29 cellular contexts compared by ENCODE assay signal in genomic region chr2:122864728-122865127, GRCh38.
DNase-seq lines count a peak whose midpoint lies in the region; ATAC-seq, FAIRE-seq and TF ChIP-seq lines count a peak whose summit lies in the region.
"Had no signal": no experiment of that assay in that cellular context is flagged by ENCODE, and none has a peak within 500 bp of the region (broad histone marks: within the 10 kb centered on the region; RNA-seq: fewer than 3 reads in every experiment).

No MANE protein-coding gene starts in this region.

- CTCF ChIA-PET in GM12878 (lab: Yijun Ruan, JAX), result interaction anchor here (0.6 kb wide), 1 partner anchor 118 kb away, joined by 3 read pairs; no protein-coding TSS in a partner anchor

- RAD21 ChIA-PET in GM12878 (lab: Charles Lee; ENCODE audit: unreplicated experiment), result interaction anchor here (1.7 to 1.8 kb wide), 2 partner anchors 12 to 159 kb away, joined by 4 to 5 read pairs; no protein-coding TSS in a partner anchor

- H3K27me3 ChIP-seq in GM12878 (replicated peaks in 1 of 2; ENCODE audit: control insufficient read depth in 2 of 2, insufficient read depth in 2 of 2, low read length in 1 of 2) (no peaks in the 10 kb centered on the region), esophagus muscularis mucosa (no peaks in the 10 kb centered on the region)
- H3K27me3 ChIP-seq: BLaER1, SJCRH30 had no signal

- H3K4me1 ChIP-seq in GM12878 (ENCODE audit: control insufficient read depth, insufficient read depth, low read length) (no peaks in the 10 kb centered on the region), esophagus muscularis mucosa (no peaks in the 10 kb centered on the region)
- H3K4me1 ChIP-seq: BLaER1, Caco-2, HAP-1, SJCRH30 had no signal

- H3K79me2 ChIP-seq in GM12878 (ENCODE audit: control insufficient read depth, insufficient read depth, low read length), result no peaks in the 10 kb centered on the region

- DNase-seq in DMS153 (lab: John Stamatoyannopoulos, UW), result peak; percentile 36
- DNase-seq in DMS153 treated with DMSO at 0.1 percent for 48 hours (lab: John Stamatoyannopoulos, UW; ENCODE audit: unreplicated experiment), result no peak
- DNase-seq in NCI-H69 (lab: John Stamatoyannopoulos, UW), result peak; percentile 43
- DNase-seq in GM12878 (ENCODE audit: low read depth, low spot score), result no peak
- no peak for DNase-seq in esophagus muscularis mucosa (ENCODE audit: extremely low spot score)
- no peak for DNase-seq in HFFc6
- DNase-seq: ACHN; Caco-2; CD4-positive, alpha-beta T cell; DMS 273 treated with DMSO at 0.1 percent for 48 hours; GDM1; GM23248; IMR-90; MV-4-11; NCI-H1105 treated with DMSO at 0.1 percent for 48 hours; NCI-H187 treated with DMSO at 0.1 percent for 48 hours; NCI-H226; NCI-H526 treated with DMSO at 0.1 percent for 48 hours; OCI-M1; SJCRH30; T1000 had no signal

- no peak overlapping the region for H3K4me3 Mint-ChIP-seq in HFFc6
- H3K4me3 Mint-ChIP-seq: CD4-positive, alpha-beta T cell; T-helper 1 cell treated with Interleukin-12 subunit alpha and Interleukin-12 subunit beta and Interleukin-4 antibody, amounts not matched to agents 30 μg/mL and 1 μg/mL, for 36 hours had no signal

- H3K4me3 ChIP-seq in GM12878 (no peak overlapping the region), esophagus muscularis mucosa (no peak overlapping the region)
- H3K4me3 ChIP-seq: BLaER1, GM23248, HAP-1, SJCRH30 had no signal

- no peak overlapping the region for H2AFZ ChIP-seq in GM12878 (ENCODE audit: control insufficient read depth, low read depth, low read length)
- H2AFZ ChIP-seq: GM23248 had no signal

- no peaks in the 10 kb centered on the region for H3K27me3 Mint-ChIP-seq in HFFc6 (ENCODE audit: insufficient read depth)
- H3K27me3 Mint-ChIP-seq: CD4-positive, alpha-beta T cell had no signal

- peaks cover 35% of the 10 kb centered on the region for H3K9me3 Mint-ChIP-seq in HFFc6

- SMC1A ChIA-PET in GM12878 (lab: Charles Lee; ENCODE audit: uncharacterized antibody, unreplicated experiment), result interaction anchor here (1.4 to 2.4 kb wide), 2 partner anchors 118 to 119 kb away, joined by 4 to 11 read pairs; no protein-coding TSS in a partner anchor

- in situ Hi-C loops in GM12878 (cut with MboI), result no loop called here

- no peak for TF ChIP-seq POLR2A in GM12878 (IDR thresholded peaks at IDR 0.05; ENCODE audit: low read depth, low read length)
- no peak for TF ChIP-seq POLR2A in esophagus muscularis mucosa (IDR thresholded peaks at IDR 0.05; ENCODE audit: low read depth)

- H3K36me3 Mint-ChIP-seq in HFFc6 (ENCODE audit: low read depth), result no peaks in the 10 kb centered on the region

- ATAC-seq in GM12878 (peak; percentile 63), SK-N-SH treated with all-trans-retinoic acid at 6 μM for 48 hours (no peak)

- H3K4me2 ChIP-seq in GM12878 (ENCODE audit: control insufficient read depth, insufficient read depth), result no peak overlapping the region
- H3K4me2 ChIP-seq: BLaER1 had no signal

- no peak for TF ChIP-seq EP300 in Ishikawa (IDR thresholded peaks at IDR 0.05; ENCODE audit: borderline replicate concordance)
- TF ChIP-seq EP300 in GM12878 (IDR thresholded peaks at IDR 0.05; ENCODE audit: borderline replicate concordance in 1 of 2, control insufficient read depth in 1 of 2, low read depth in 2 of 2, low read length in 2 of 2), result peak in 1 of 2 experiments; percentile 63; a peak in 1 of 4 replicates
- no peak for TF ChIP-seq EP300 in esophagus muscularis mucosa (IDR thresholded peaks at IDR 0.05)

- POLR2A ChIA-PET in GM12878 (lab: Charles Lee), result interaction anchor here (0.6 kb wide), 1 partner anchor 151 kb away, joined by 3 read pairs; no protein-coding TSS in a partner anchor

- H3K27ac Mint-ChIP-seq in HFFc6, result no peak overlapping the region
- H3K27ac Mint-ChIP-seq: CD4-positive, alpha-beta T cell; T-helper 1 cell treated with Interleukin-12 subunit alpha and Interleukin-12 subunit beta and Interleukin-4 antibody, amounts not matched to agents 30 μg/mL and 1 μg/mL, for 36 hours had no signal

- H3K9me3 ChIP-seq in GM12878 (replicated peaks; ENCODE audit: control insufficient read depth, insufficient read depth, low read length) (no peaks in the 10 kb centered on the region), esophagus muscularis mucosa (no peaks in the 10 kb centered on the region)
- H3K9me3 ChIP-seq: BLaER1, Caco-2, HAP-1, SJCRH30 had no signal

- no peaks in the 10 kb centered on the region for H3K36me3 ChIP-seq in GM12878 (ENCODE audit: control insufficient read depth in 2 of 2, insufficient read depth in 2 of 2, low read length in 1 of 2)
- H3K36me3 ChIP-seq in esophagus muscularis mucosa, result no peaks in the 10 kb centered on the region
- H3K36me3 ChIP-seq: BLaER1, HAP-1, SJCRH30 had no signal

- no peaks in the 10 kb centered on the region for H4K20me1 ChIP-seq in GM12878 (ENCODE audit: control insufficient read depth, insufficient read depth)
- H4K20me1 ChIP-seq: BLaER1 had no signal

- FAIRE-seq in GM12878 (lab: Jason Lieb, UNC), result peak; percentile 7
- FAIRE-seq: HTR-8/SVneo, RCC 7860 had no signal

- intact Hi-C loops in GM12878 (cut with micrococcal nuclease; ENCODE audit: unreplicated experiment), result loop anchor here (5.0 to 10.0 kb wide), 2 partner anchors 112 to 160 kb away; no protein-coding TSS in a partner anchor
- intact Hi-C loops in esophagus muscularis mucosa (cut with DNase I), result no loop called here

- no peaks in the 10 kb centered on the region for H3K4me1 Mint-ChIP-seq in HFFc6 (ENCODE audit: low read depth)

- TF ChIP-seq CTCF in GM12878 (IDR thresholded peaks at IDR 0.05 in 2 of 3, conservative IDR thresholded peaks at IDR 0.05 in 1 of 3; ENCODE audit: control insufficient read depth in 2 of 3, extremely low read depth in 1 of 3, insufficient read depth in 1 of 3, low read depth in 3 of 3, low read length in 3 of 3), result no peak
- TF ChIP-seq CTCF in esophagus muscularis mucosa (IDR thresholded peaks at IDR 0.05), result no peak
- TF ChIP-seq CTCF in HFFc6 (IDR thresholded peaks at IDR 0.05), result no peak

- no TSS peak for BruUV-seq in GM12878 (replicated peaks; lab: Mats Ljungman, UMichigan)

- no peak overlapping the region for H3K9ac ChIP-seq in GM12878 (ENCODE audit: control insufficient read depth, insufficient read depth, low read length)
- H3K9ac ChIP-seq: BLaER1, GM23248 had no signal

- WGBS in GM12878 (ENCODE audit: insufficient coverage, insufficient replicate concordance, low lambda C conversion rate, missing lambda C conversion rate), result 63% methylated on average over 3 of the region's 3 CpGs
- WGBS in esophagus muscularis mucosa, result 80% methylated on average over 3 of the region's 3 CpGs

- TF ChIP-seq RAD21 in Ishikawa (IDR thresholded peaks at IDR 0.05; ENCODE audit: low read depth) (no peak), GM12878 (IDR thresholded peaks at IDR 0.05; ENCODE audit: insufficient read depth, low read depth, low read length) (no peak)

- H3K27ac ChIP-seq in GM12878 (ENCODE audit: control insufficient read depth, insufficient read depth), result no peak overlapping the region
- H3K27ac ChIP-seq in esophagus muscularis mucosa (replicated peaks in 1 of 4), result no peak overlapping the region
- H3K27ac ChIP-seq: 22Rv1, BLaER1, GM23248, SJCRH30 had no signal

TF ChIP-seq in Ishikawa, 13 proteins besides CTCF, POLR2A, EP300 and RAD21 (continues in another document):
- peak; percentile 23; the same call in 1 of the 2 replicates for TF ChIP-seq CEBPB (IDR thresholded peaks at IDR 0.05)

TF ChIP-seq in GM12878, 131 proteins besides CTCF, POLR2A, EP300 and RAD21:
- peak; percentile 18; the same call in 1 of the 2 replicates for TF ChIP-seq RUNX3 (IDR thresholded peaks at IDR 0.05; ENCODE audit: low read length)
- TF ChIP-seq BMI1 (IDR thresholded peaks at IDR 0.05; ENCODE audit: borderline replicate concordance), result 0 out of 2 replicates have a peak, but pooled peaks have one; percentile 42
- peak; percentile 66 for TF ChIP-seq ATF7 (IDR thresholded peaks at IDR 0.05; ENCODE audit: low read depth)
- TF ChIP-seq WRNIP1 (IDR thresholded peaks at IDR 0.05; ENCODE audit: borderline replicate concordance, low read depth, low read length), result no peak

TF ChIP-seq in SK-N-SH treated with all-trans-retinoic acid at 6 μM for 48 hours, 23 proteins besides CTCF, POLR2A, EP300 and RAD21:
- no peak for TF ChIP-seq ZNF565 (CRISPR knock-in tag; conservative IDR thresholded peaks at IDR 0.05; ENCODE audit: low read depth)
- TF ChIP-seq TOX (CRISPR knock-in tag; IDR thresholded peaks at IDR 0.05; ENCODE audit: borderline replicate concordance), result no peak
- no peak for TF ChIP-seq CREB5 (CRISPR knock-in tag; IDR thresholded peaks at IDR 0.05; ENCODE audit: low read depth)
- TF ChIP-seq CSDC2 (CRISPR knock-in tag; IDR thresholded peaks at IDR 0.05), result no peak
- no peak for TF ChIP-seq PPARA (CRISPR knock-in tag; IDR thresholded peaks at IDR 0.05; ENCODE audit: borderline replicate concordance)
- TF ChIP-seq ESRRG (CRISPR knock-in tag; IDR thresholded peaks at IDR 0.05), result no peak
- TF ChIP-seq CSRNP3 (CRISPR knock-in tag; IDR thresholded peaks at IDR 0.05), result no peak
- no peak for TF ChIP-seq ISL1 (CRISPR knock-in tag; IDR thresholded peaks at IDR 0.05)
- no peak for TF ChIP-seq GLIS3 (CRISPR knock-in tag; IDR thresholded peaks at IDR 0.05)
- no peak for TF ChIP-seq ZNF8 (CRISPR knock-in tag; IDR thresholded peaks at IDR 0.05)
- no peak for TF ChIP-seq BACH2 (CRISPR knock-in tag; IDR thresholded peaks at IDR 0.05; ENCODE audit: borderline replicate concordance)
- TF ChIP-seq ARNTL (CRISPR knock-in tag; IDR thresholded peaks at IDR 0.05; ENCODE audit: borderline replicate concordance, low read depth), result no peak

Comparison
In these comparisons a context has a peak if more than half of its experiments do, and no peak if none do; other contexts are left out.
1. DNase-seq: peak in DMS153 (single experiment) and NCI-H69 (single experiment); none in DMS153 treated with DMSO at 0.1 percent for 48 hours (single experiment), GM12878 (single experiment), esophagus muscularis mucosa (single experiment) and HFFc6 (single experiment).